8 cellular contexts compared by ENCODE assay signal in genomic region chr4:186724861-186725419, GRCh38. TPM values are rescaled to one million over a fixed set of nuclear protein-coding genes. Genes with fewer than 3 reads are reported as not detected.
DNase-seq lines count a peak whose midpoint lies in the region; TF ChIP-seq lines count a peak whose summit lies in the region.

No MANE protein-coding gene starts in this region.

- H3K4me1 ChIP-seq in muscle layer of duodenum (ENCODE audit: control insufficient read depth in 1 of 2, insufficient read depth in 2 of 2, low read length in 2 of 2) (peaks cover 0 to 7% of the 10 kb centered on the region in 2 donors), BE2C (no peaks in the 10 kb centered on the region)

- H3K27ac ChIP-seq in HL-60 (replicated peaks): no peak overlapping the region
- H3K27ac ChIP-seq in coronary artery: peak overlapping the region; percentile 91 to 93
- peak overlapping the region; percentile 89 for H3K27ac ChIP-seq in muscle layer of duodenum (ENCODE audit: low read length)

- no peak for TF ChIP-seq CTCF in BJ (IDR thresholded peaks at IDR 0.05; ENCODE audit: insufficient read depth, low read depth, low read length)
- no peak for TF ChIP-seq CTCF in HL-60 (IDR thresholded peaks at IDR 0.05; ENCODE audit: insufficient read depth, low read length)
- TF ChIP-seq CTCF in coronary artery (IDR thresholded peaks at IDR 0.05): no peak
- TF ChIP-seq CTCF in BE2C (IDR thresholded peaks at IDR 0.05; ENCODE audit: low read depth, low read length): no peak

- POLR2A ChIA-PET in BJ (lab: Charles Lee): interaction anchor here (0.6 to 1.1 kb wide), 2 partner anchors 91 to 119 kb away, joined by 3 read pairs; no protein-coding TSS in a partner anchor

- H3K27me3 ChIP-seq in BJ (ENCODE audit: control insufficient read depth, insufficient read depth, low read length) (no peaks in the 10 kb centered on the region), HL-60 (ENCODE audit: insufficient read depth, poor library complexity, severe bottlenecking) (peaks cover 47% of the 10 kb centered on the region), muscle layer of duodenum (ENCODE audit: low read depth, low read length) (no peaks in the 10 kb centered on the region), BE2C (peaks cover 82% of the 10 kb centered on the region)

- H3K36me3 ChIP-seq in BJ (ENCODE audit: control insufficient read depth, insufficient read depth, low read length) (no peaks in the 10 kb centered on the region), muscle layer of duodenum (ENCODE audit: control insufficient read depth in 1 of 2, insufficient read depth in 2 of 2, low read length in 2 of 2) (no peaks in the 10 kb centered on the region), BE2C (no peaks in the 10 kb centered on the region)

- CTCF ChIA-PET in BJ (lab: Yijun Ruan, JAX): interaction anchor here (0.6 to 1.9 kb wide), 13 partner anchors 16 to 882 kb away, joined by 3 to 5 read pairs (median 3); no protein-coding TSS in a partner anchor

- H3K9me3 ChIP-seq in muscle layer of duodenum (ENCODE audit: control insufficient read depth in 1 of 2, low read length in 2 of 2) (no peaks in the 10 kb centered on the region), BE2C (no peaks in the 10 kb centered on the region)

- no peak for DNase-seq in BJ (ENCODE audit: low read depth)
- DNase-seq in HL-60 (ENCODE audit: low read depth in 1 of 2, low spot score in 1 of 2): no peak
- DNase-seq in coronary artery (ENCODE audit: low spot score): no peak
- no peak for DNase-seq in stimulated activated CD4-positive, alpha-beta T cell treated with anti-CD3 and anti-CD28 coated beads, Interleukin-4, amount 100 ng/mL, for 4 hours
- no peak for DNase-seq in BE2C
- DNase-seq in stimulated activated CD4-positive, alpha-beta T cell treated with anti-CD3 and anti-CD28 coated beads, Interleukin-4, amount 100 ng/mL, for 24 hours: no peak
- DNase-seq in AML-193 (lab: John Stamatoyannopoulos, UW): no peak

- H3K4me3 ChIP-seq in BJ (ENCODE audit: low read depth, low read length) (peak overlapping the region; percentile 83), HL-60 (replicated peaks; ENCODE audit: insufficient read depth, low read length) (peak overlapping the region; percentile 79), coronary artery (peak overlapping the region; percentile 97), muscle layer of duodenum (ENCODE audit: low read depth in 1 of 2, low read length in 2 of 2) (peak overlapping the region; percentile 75 to 94), BE2C (ENCODE audit: low read depth, low read length) (no peak overlapping the region; the same call in 1 of the 2 replicates)

RNA-seq across cellular contexts. Expression of gene FAT1, which starts 1.3 kb away (rescaled TPM):
- 351 and 489 TPM in 2 replicates for polyA plus RNA-seq in BJ (2011; rRNA removed)
- 1,204 and 1,354 TPM in 2 replicates for polyA minus RNA-seq in BJ (2011; rRNA and poly(A)+ RNA removed)
- 0.45 TPM for polyA plus RNA-seq in BE2C (2012; ENCODE audit: insufficient read depth, insufficient read length, low read depth)
